In genomic region chr12:46186088-46186487, GRCh38 we compare ENCODE assay signal across 23 cellular contexts.
A peak's percentile ranks its signal among the peaks of the same experiment; 100 is the strongest.
DNase-seq lines count a peak whose midpoint lies in the region; ATAC-seq and TF ChIP-seq lines count a peak whose summit lies in the region.
"Had no signal": no experiment of that assay in that cellular context is flagged by ENCODE, and none has a peak within 500 bp of the region (broad histone marks: within the 10 kb centered on the region; RNA-seq: fewer than 3 reads in every experiment).

No MANE protein-coding gene starts in this region.

- no peaks in the 10 kb centered on the region for H3K27me3 ChIP-seq in right lobe of liver
- H3K27me3 ChIP-seq: BLaER1 had no signal

- no peak for TF ChIP-seq POLR2A in right lobe of liver (IDR thresholded peaks at IDR 0.05)

- 33% methylated on average over 3 of the region's 3 CpGs for WGBS in right lobe of liver (ENCODE audit: insufficient coverage, low coverage, low lambda C conversion rate, missing lambda C conversion rate)

- peak overlapping the region; percentile 70 for H3K27ac Mint-ChIP-seq in activated naive CD4-positive, alpha-beta T cell treated with anti-CD3 and anti-CD28 coated beads, Interleukin-2, amount 50 U/mL, for 24 hours
- peak overlapping the region; percentile 78 for H3K27ac Mint-ChIP-seq in T-helper 17 cell
- peak overlapping the region; percentile 12 to 40 for H3K27ac Mint-ChIP-seq in stimulated activated naive CD8-positive, alpha-beta T cell treated with anti-CD3 and anti-CD28 coated beads, Interleukin-15, amount 100 ng/mL, for 72 hours

- intact Hi-C loops in right lobe of liver (cut with DNase I): no loop called here
- intact Hi-C loops in mucosa of descending colon (cut with DNase I, micrococcal nuclease): no loop called here

- H3K4me3 ChIP-seq in right lobe of liver (no peak overlapping the region), mucosa of descending colon (no peak overlapping the region)
- H3K4me3 ChIP-seq: A549, BLaER1 had no signal

- H3K4me3 Mint-ChIP-seq in activated naive CD4-positive, alpha-beta T cell treated with anti-CD3 and anti-CD28 coated beads, Interleukin-2, amount 50 U/mL, for 24 hours: no peak overlapping the region
- no peak overlapping the region for H3K4me3 Mint-ChIP-seq in T-helper 17 cell
- H3K4me3 Mint-ChIP-seq in stimulated activated naive CD8-positive, alpha-beta T cell treated with anti-CD3 and anti-CD28 coated beads, Interleukin-15, amount 100 ng/mL, for 72 hours: no peak overlapping the region
- H3K4me3 Mint-ChIP-seq: CD8-positive, alpha-beta memory T cell had no signal

- H3K36me3 ChIP-seq in right lobe of liver (no peaks in the 10 kb centered on the region), mucosa of descending colon (ENCODE audit: low read depth) (no peaks in the 10 kb centered on the region)

- peak overlapping the region in 2 of 3 donors; percentile 8 to 25 for H3K27ac ChIP-seq in right lobe of liver
- H3K27ac ChIP-seq: A549, BLaER1 had no signal

- TF ChIP-seq CTCF in right lobe of liver (IDR thresholded peaks at IDR 0.05) (no peak), mucosa of descending colon (IDR thresholded peaks at IDR 0.05) (no peak)

- peaks cover 5% of the 10 kb centered on the region for H3K9me3 Mint-ChIP-seq in activated naive CD4-positive, alpha-beta T cell treated with anti-CD3 and anti-CD28 coated beads, Interleukin-2, amount 50 U/mL, for 24 hours
- H3K9me3 Mint-ChIP-seq in stimulated activated naive CD8-positive, alpha-beta T cell treated with anti-CD3 and anti-CD28 coated beads, Interleukin-15, amount 100 ng/mL, for 72 hours: peaks cover 11 to 15% of the 10 kb centered on the region in 2 donors

- no peaks in the 10 kb centered on the region for H3K27me3 Mint-ChIP-seq in activated naive CD4-positive, alpha-beta T cell treated with anti-CD3 and anti-CD28 coated beads, Interleukin-2, amount 50 U/mL, for 24 hours
- no peaks in the 10 kb centered on the region for H3K27me3 Mint-ChIP-seq in T-helper 17 cell
- H3K27me3 Mint-ChIP-seq in stimulated activated naive CD8-positive, alpha-beta T cell treated with anti-CD3 and anti-CD28 coated beads, Interleukin-15, amount 100 ng/mL, for 72 hours: no peaks in the 10 kb centered on the region
- H3K27me3 Mint-ChIP-seq: CD8-positive, alpha-beta memory T cell had no signal

- DNase-seq in activated naive CD4-positive, alpha-beta T cell (lab: John Stamatoyannopoulos, UW): no peak
- DNase-seq in T-helper 17 cell (no peak), right lobe of liver (no peak), GM03348 (ENCODE audit: low spot score) (no peak), mucosa of descending colon (no peak)
- no peak for DNase-seq in stimulated activated naive CD8-positive, alpha-beta T cell treated with anti-CD3 and anti-CD28 coated beads, Interleukin-15, amount 100 ng/mL, for 72 hours
- DNase-seq: CD8-positive, alpha-beta memory T cell; DMS53; EL; GOT3; KG1; MV-4-11; NCI-H1417; NCI-H187; NCI-H2107; NCI-H2227 treated with DMSO at 0.1 percent for 48 hours; NCI-H510A treated with DMSO at 0.1 percent for 48 hours; NCI-H82; OCI-M1; SHP77 had no signal

- H3K9me3 ChIP-seq in T-helper 17 cell (ENCODE audit: control insufficient read depth, low read length, poor library complexity, severe bottlenecking) (no peaks in the 10 kb centered on the region), right lobe of liver (no peaks in the 10 kb centered on the region), mucosa of descending colon (no peaks in the 10 kb centered on the region)
- H3K9me3 ChIP-seq: A549, BLaER1 had no signal

- H3K36me3 Mint-ChIP-seq in activated naive CD4-positive, alpha-beta T cell treated with anti-CD3 and anti-CD28 coated beads, Interleukin-2, amount 50 U/mL, for 24 hours: peaks cover 27% of the 10 kb centered on the region
- peaks cover 2% of the 10 kb centered on the region for H3K36me3 Mint-ChIP-seq in T-helper 17 cell (ENCODE audit: low read depth)

- H3K4me1 Mint-ChIP-seq in activated naive CD4-positive, alpha-beta T cell treated with anti-CD3 and anti-CD28 coated beads, Interleukin-2, amount 50 U/mL, for 24 hours: peaks cover 56% of the 10 kb centered on the region
- peaks cover 16% of the 10 kb centered on the region for H3K4me1 Mint-ChIP-seq in T-helper 17 cell
- H3K4me1 Mint-ChIP-seq in stimulated activated naive CD8-positive, alpha-beta T cell treated with anti-CD3 and anti-CD28 coated beads, Interleukin-15, amount 100 ng/mL, for 72 hours: peaks cover 60% of the 10 kb centered on the region

- H3K4me1 ChIP-seq in right lobe of liver: peaks cover 0 to 37% (median 4%) of the 10 kb centered on the region in 4 donors
- H3K4me1 ChIP-seq in mucosa of descending colon (ENCODE audit: low read depth): no peaks in the 10 kb centered on the region
- H3K4me1 ChIP-seq: A549 had no signal

- ATAC-seq in T-helper 17 cell (no peak), right lobe of liver (peak; percentile 84 to 90 (median 88)), mucosa of descending colon (no peak)
- no peak for ATAC-seq in stimulated activated naive CD8-positive, alpha-beta T cell treated with anti-CD3 and anti-CD28 coated beads, Interleukin-15, amount 100 ng/mL, for 72 hours

Comparison
In these comparisons a context has a peak if more than half of its experiments do, and no peak if none do; other contexts are left out.
1. H3K27ac Mint-ChIP-seq: peak in every context shown above with its lines; median percentile 78 in T-helper 17 cell; 70 in activated naive CD4-positive, alpha-beta T cell treated with anti-CD3 and anti-CD28 coated beads, Interleukin-2, amount 50 U/mL, for 24 hours; 26 in stimulated activated naive CD8-positive, alpha-beta T cell treated with anti-CD3 and anti-CD28 coated beads, Interleukin-15, amount 100 ng/mL, for 72 hours.
2. ATAC-seq: peak in right lobe of liver (4 of 4); none in T-helper 17 cell (single experiment), stimulated activated naive CD8-positive, alpha-beta T cell treated with anti-CD3 and anti-CD28 coated beads, Interleukin-15, amount 100 ng/mL, for 72 hours (single experiment) and mucosa of descending colon (single experiment).